17 cellular contexts compared by ENCODE assay signal in genomic region chr2:206127656-206128055, GRCh38. TPM values are rescaled to one million over a fixed set of nuclear protein-coding genes. Genes with fewer than 3 reads are reported as not detected.
DNase-seq lines count a peak whose midpoint lies in the region; ATAC-seq and TF ChIP-seq lines count a peak whose summit lies in the region.
"Had no signal": no experiment of that assay in that cellular context is flagged by ENCODE, and none has a peak within 500 bp of the region (broad histone marks: within the 10 kb centered on the region; RNA-seq: fewer than 3 reads in every experiment).

No MANE protein-coding gene starts in this region.

- TF ChIP-seq CTCF in mammary epithelial cell (conservative IDR thresholded peaks at IDR 0.05 in 1 of 2, IDR thresholded peaks at IDR 0.05 in 1 of 2; ENCODE audit: extremely low read depth in 1 of 2, insufficient read depth in 1 of 2, low read depth in 1 of 2, low read length in 2 of 2) (peak in 1 of 2 donors; percentile 22), breast epithelium (IDR thresholded peaks at IDR 0.05) (no peak), WERI-Rb-1 (IDR thresholded peaks at IDR 0.05; ENCODE audit: low read depth, low read length) (peak; percentile 23; the same call in 1 of the 2 replicates), progenitor cell of endocrine pancreas (IDR thresholded peaks at IDR 0.05; ENCODE audit: unreplicated experiment) (no peak)

- intact Hi-C loops in mammary epithelial cell (cut with micrococcal nuclease), result no loop called here
- intact Hi-C loops in breast epithelium (cut with DNase I; ENCODE audit: low total_unique reads), result no loop called here

- CTCF ChIA-PET in mammary epithelial cell (lab: Charles Lee; ENCODE audit: low non-redundant PET), result no interaction called here
- CTCF ChIA-PET in activated CD4-positive, alpha-beta T cell treated with anti-CD3 and anti-CD28 coated beads, Interleukin-2, amount 10 ng/mL, durations not matched to agents 7 days and 5 days (lab: Charles Lee), result interaction anchor here (0.9 to 1.0 kb wide), 2 partner anchors 9 to 11 kb away, joined by 3 to 4 read pairs; no protein-coding TSS in a partner anchor

- H2AFZ ChIP-seq in mammary epithelial cell (ENCODE audit: low read depth, low read length), result no peak overlapping the region

- H3K27me3 ChIP-seq in mammary epithelial cell (ENCODE audit: insufficient read depth, low read length), result no peaks in the 10 kb centered on the region
- no peaks in the 10 kb centered on the region for H3K27me3 ChIP-seq in breast epithelium
- H3K27me3 ChIP-seq in WERI-Rb-1 (ENCODE audit: insufficient read depth, low read depth, severe bottlenecking), result no peaks in the 10 kb centered on the region
- H3K27me3 ChIP-seq: spleen, testis had no signal

- BruUV-seq in mammary epithelial cell (replicated peaks; lab: Mats Ljungman, UMichigan), result no TSS peak

- no peak for ATAC-seq in activated T-cell treated with anti-CD3 and anti-CD28 coated beads, Interleukin-2, amount 50 U/mL, for 72 hours (replicated peaks in 1 of 2)

- H3K36me3 Mint-ChIP-seq in progenitor cell of endocrine pancreas (ENCODE audit: insufficient read depth), result peaks cover 22% of the 10 kb centered on the region
- peaks cover 2 to 17% of the 10 kb centered on the region in 2 donors for H3K36me3 Mint-ChIP-seq in activated T-cell treated with anti-CD3 and anti-CD28 coated beads, Interleukin-2, amount 50 U/mL, for 72 hours (ENCODE audit: insufficient read depth in 2 of 2)
- H3K36me3 Mint-ChIP-seq in activated CD4-positive, alpha-beta T cell treated with anti-CD3 and anti-CD28 coated beads, Interleukin-2, amount 10 ng/mL, durations not matched to agents 7 days and 5 days (ENCODE audit: low read depth), result peaks cover 26% of the 10 kb centered on the region

- in situ Hi-C loops in mammary epithelial cell (cut with MboI; ENCODE audit: low sequenced_read_pairs in 2 of 2), result no loop called here

- no peaks in the 10 kb centered on the region for H4K20me1 ChIP-seq in mammary epithelial cell (ENCODE audit: insufficient read depth, low read length)

- POLR2A ChIA-PET in activated CD4-positive, alpha-beta T cell treated with anti-CD3 and anti-CD28 coated beads, Interleukin-2, amount 10 ng/mL, durations not matched to agents 7 days and 5 days (lab: Charles Lee), result no interaction called here

- H3K4me3 Mint-ChIP-seq in progenitor cell of endocrine pancreas (ENCODE audit: low read depth), result no peak overlapping the region
- no peak overlapping the region for H3K4me3 Mint-ChIP-seq in activated T-cell treated with anti-CD3 and anti-CD28 coated beads, Interleukin-2, amount 50 U/mL, for 72 hours
- no peak overlapping the region for H3K4me3 Mint-ChIP-seq in activated CD4-positive, alpha-beta T cell treated with anti-CD3 and anti-CD28 coated beads, Interleukin-2, amount 10 ng/mL, durations not matched to agents 7 days and 5 days

- H3K4me2 ChIP-seq in mammary epithelial cell (ENCODE audit: insufficient read depth, low read depth, low read length), result no peak overlapping the region

- H3K36me3 ChIP-seq in mammary epithelial cell (ENCODE audit: insufficient read depth, low read length) (peaks cover 48% of the 10 kb centered on the region), breast epithelium (peaks cover 17% of the 10 kb centered on the region), WERI-Rb-1 (peaks cover 82% of the 10 kb centered on the region)

- no peaks in the 10 kb centered on the region for H3K9me3 Mint-ChIP-seq in progenitor cell of endocrine pancreas (ENCODE audit: low read depth)
- H3K9me3 Mint-ChIP-seq in activated T-cell treated with anti-CD3 and anti-CD28 coated beads, Interleukin-2, amount 50 U/mL, for 72 hours, result no peaks in the 10 kb centered on the region
- no peaks in the 10 kb centered on the region for H3K9me3 Mint-ChIP-seq in activated CD4-positive, alpha-beta T cell treated with anti-CD3 and anti-CD28 coated beads, Interleukin-2, amount 10 ng/mL, durations not matched to agents 7 days and 5 days

- dilution Hi-C loops in mammary epithelial cell (cut with HindIII; ENCODE audit: low sequenced_read_pairs), result no loop called here

- no peaks in the 10 kb centered on the region for H3K4me1 ChIP-seq in mammary epithelial cell (ENCODE audit: insufficient read depth, low read length)
- no peaks in the 10 kb centered on the region for H3K4me1 ChIP-seq in breast epithelium
- H3K4me1 ChIP-seq: spleen, testis had no signal

- H3K27ac ChIP-seq in mammary epithelial cell (ENCODE audit: insufficient read depth, low read depth, low read length), result no peak overlapping the region
- no peak overlapping the region for H3K27ac ChIP-seq in breast epithelium
- no peak overlapping the region for H3K27ac ChIP-seq in WERI-Rb-1
- H3K27ac ChIP-seq: C4-2B, spleen, testis had no signal

- H3K9me3 ChIP-seq in mammary epithelial cell (replicated peaks; ENCODE audit: insufficient read depth, low read length), result no peaks in the 10 kb centered on the region
- no peaks in the 10 kb centered on the region for H3K9me3 ChIP-seq in breast epithelium
- H3K9me3 ChIP-seq in WERI-Rb-1 (ENCODE audit: severe bottlenecking), result no peaks in the 10 kb centered on the region
- H3K9me3 ChIP-seq: spleen, testis had no signal

- H3K27me3 Mint-ChIP-seq in progenitor cell of endocrine pancreas, result no peaks in the 10 kb centered on the region
- no peaks in the 10 kb centered on the region for H3K27me3 Mint-ChIP-seq in activated T-cell treated with anti-CD3 and anti-CD28 coated beads, Interleukin-2, amount 50 U/mL, for 72 hours (ENCODE audit: low read depth)
- H3K27me3 Mint-ChIP-seq in activated CD4-positive, alpha-beta T cell treated with anti-CD3 and anti-CD28 coated beads, Interleukin-2, amount 10 ng/mL, durations not matched to agents 7 days and 5 days, result no peaks in the 10 kb centered on the region

- H3K9ac ChIP-seq in mammary epithelial cell (ENCODE audit: insufficient read depth, low read length), result no peak overlapping the region

- H3K4me1 Mint-ChIP-seq in progenitor cell of endocrine pancreas (ENCODE audit: low read depth), result no peaks in the 10 kb centered on the region
- no peaks in the 10 kb centered on the region for H3K4me1 Mint-ChIP-seq in activated T-cell treated with anti-CD3 and anti-CD28 coated beads, Interleukin-2, amount 50 U/mL, for 72 hours (ENCODE audit: low read depth)
- no peaks in the 10 kb centered on the region for H3K4me1 Mint-ChIP-seq in activated CD4-positive, alpha-beta T cell treated with anti-CD3 and anti-CD28 coated beads, Interleukin-2, amount 10 ng/mL, durations not matched to agents 7 days and 5 days

- peak; percentile 5 for DNase-seq in mammary epithelial cell
- no peak for DNase-seq in breast epithelium (ENCODE audit: low spot score in 2 of 2)
- peak; percentile 2 to 3 for DNase-seq in Kasumi-1 (lab: John Stamatoyannopoulos, UW)
- peak; percentile 11 for DNase-seq in WERI-Rb-1
- DNase-seq in progenitor cell of endocrine pancreas (ENCODE audit: low spot score, unreplicated experiment), result no peak
- DNase-seq in activated T-cell treated with anti-CD3 and anti-CD28 coated beads, Interleukin-2, amount 50 U/mL, for 72 hours, result no peak
- no peak for DNase-seq in activated CD4-positive, alpha-beta T cell treated with anti-CD3 and anti-CD28 coated beads, Interleukin-2, amount 10 ng/mL, durations not matched to agents 7 days and 5 days
- no peak for DNase-seq in foreskin melanocyte
- DNase-seq: activated CD4-positive, alpha-beta T cell treated with anti-CD3 and anti-CD28 coated beads, Interleukin-2, amount 50 U/mL, for 48 hours; central memory CD4-positive, alpha-beta T cell; hippocampal formation; NCI-H1436 treated with DMSO at 0.1 percent for 48 hours; OCI-M1; spleen; testis had no signal

- TF ChIP-seq POLR2A in breast epithelium (IDR thresholded peaks at IDR 0.05), result no peak

- H3K27ac Mint-ChIP-seq in progenitor cell of endocrine pancreas, result peak overlapping the region; percentile 69
- H3K27ac Mint-ChIP-seq in activated T-cell treated with anti-CD3 and anti-CD28 coated beads, Interleukin-2, amount 50 U/mL, for 72 hours, result no peak overlapping the region
- H3K27ac Mint-ChIP-seq in activated CD4-positive, alpha-beta T cell treated with anti-CD3 and anti-CD28 coated beads, Interleukin-2, amount 10 ng/mL, durations not matched to agents 7 days and 5 days, result no peak overlapping the region

- H3K4me3 ChIP-seq in mammary epithelial cell (replicated peaks in 1 of 3; ENCODE audit: insufficient read depth in 1 of 3, low read depth in 2 of 3, low read length in 3 of 3) (no peak overlapping the region), breast epithelium (no peak overlapping the region), WERI-Rb-1 (ENCODE audit: low read depth, low read length) (no peak overlapping the region)
- H3K4me3 ChIP-seq: lung, spleen, testis had no signal

- H3K79me2 ChIP-seq in mammary epithelial cell (ENCODE audit: insufficient read depth, low read length), result no peaks in the 10 kb centered on the region

RNA-seq across cellular contexts. Expression of gene NDUFS1, which starts 31.6 kb away (rescaled TPM):
- 10 to 100 TPM; 74.6 to 80.9 TPM for total RNA-seq in mammary epithelial cell
- polyA plus RNA-seq in mammary epithelial cell, result 76.5 TPM
- 142 TPM for polyA minus RNA-seq in mammary epithelial cell
- 10 to 100 TPM; 55.1 to 78.4 (median 61.0) TPM for total RNA-seq in breast epithelium
- 71.6 and 77.6 TPM in 2 replicates for total RNA-seq in progenitor cell of endocrine pancreas
- total RNA-seq in activated T-cell treated with anti-CD3 and anti-CD28 coated beads, Interleukin-2, amount 50 U/mL, for 72 hours, result 10 to 100 TPM; 72.2 to 90.2 TPM
- 10 to 100 TPM; 58.9 to 64.9 TPM for total RNA-seq in activated CD4-positive, alpha-beta T cell treated with anti-CD3 and anti-CD28 coated beads, Interleukin-2, amount 10 ng/mL, durations not matched to agents 7 days and 5 days

RNA-seq across cellular contexts. Expression of gene EEF1B2, which starts 32.0 kb away (rescaled TPM):
- 100 to 1,000 TPM; 390 to 583 TPM for total RNA-seq in mammary epithelial cell
- 638 TPM for polyA plus RNA-seq in mammary epithelial cell
- 218 TPM for polyA minus RNA-seq in mammary epithelial cell
- 100 to 1,000 TPM; 359 to 563 (median 425) TPM for total RNA-seq in breast epithelium
- 453 and 492 TPM in 2 replicates for total RNA-seq in progenitor cell of endocrine pancreas
- total RNA-seq in activated T-cell treated with anti-CD3 and anti-CD28 coated beads, Interleukin-2, amount 50 U/mL, for 72 hours, result 1,000 to 10,000 TPM; 1,092 to 1,125 TPM
- total RNA-seq in activated CD4-positive, alpha-beta T cell treated with anti-CD3 and anti-CD28 coated beads, Interleukin-2, amount 10 ng/mL, durations not matched to agents 7 days and 5 days, result 100 to 1,000 TPM; 639 to 650 TPM

RNA-seq across cellular contexts. Expression of gene INO80D, which starts 41.7 kb away (rescaled TPM):
- 10 to 100 TPM; 12.7 to 17.7 TPM for total RNA-seq in mammary epithelial cell
- polyA plus RNA-seq in mammary epithelial cell, result 5.9 TPM
- 33.6 TPM for polyA minus RNA-seq in mammary epithelial cell
- 10 to 100 TPM; 16.3 to 29.9 (median 19.3) TPM for total RNA-seq in breast epithelium
- total RNA-seq in progenitor cell of endocrine pancreas, result 25.2 and 26.3 TPM in 2 replicates
- 10 to 100 TPM; 30.2 to 32.2 TPM for total RNA-seq in activated T-cell treated with anti-CD3 and anti-CD28 coated beads, Interleukin-2, amount 50 U/mL, for 72 hours
- total RNA-seq in activated CD4-positive, alpha-beta T cell treated with anti-CD3 and anti-CD28 coated beads, Interleukin-2, amount 10 ng/mL, durations not matched to agents 7 days and 5 days, result 10 to 100 TPM; 27.3 to 28.8 TPM

Comparison
In these comparisons a context has a peak if more than half of its experiments do, and no peak if none do; other contexts are left out.
1. DNase-seq: peak in mammary epithelial cell (single experiment), Kasumi-1 (2 of 2) and WERI-Rb-1 (single experiment); none in breast epithelium (0 of 2), progenitor cell of endocrine pancreas (single experiment), activated T-cell treated with anti-CD3 and anti-CD28 coated beads, Interleukin-2, amount 50 U/mL, for 72 hours (0 of 2), activated CD4-positive, alpha-beta T cell treated with anti-CD3 and anti-CD28 coated beads, Interleukin-2, amount 10 ng/mL, durations not matched to agents 7 days and 5 days (single experiment) and foreskin melanocyte (single experiment).